ENCODE assay signal across 3 cellular contexts in genomic region chr7:44348851-44349781, GRCh38.
TF ChIP-seq lines count a peak whose summit lies in the region.

No MANE protein-coding gene starts in this region.

TF ChIP-seq in SK-N-SH, 30 proteins besides CTCF, POLR2A, EP300 and RAD21 (continued from another document):
- TF ChIP-seq CHD2 (IDR thresholded peaks at IDR 0.05; ENCODE audit: low read length, partially characterized antibody) (no peak), TEAD4 (IDR thresholded peaks at IDR 0.05; ENCODE audit: borderline replicate concordance, insufficient read depth) (no peak), RFX5 (IDR thresholded peaks at IDR 0.05; ENCODE audit: low read length) (peak; percentile 81)

TF ChIP-seq in SK-N-SH treated with all-trans-retinoic acid at 6 μM for 48 hours, 23 proteins besides CTCF, POLR2A, EP300 and RAD21 (continued from another document):
- TF ChIP-seq TOX (CRISPR knock-in tag; IDR thresholded peaks at IDR 0.05; ENCODE audit: borderline replicate concordance) (no peak), PPARA (CRISPR knock-in tag; IDR thresholded peaks at IDR 0.05; ENCODE audit: borderline replicate concordance) (no peak), RARB (CRISPR knock-in tag; IDR thresholded peaks at IDR 0.05) (no peak), ISL1 (CRISPR knock-in tag; IDR thresholded peaks at IDR 0.05) (no peak), ESRRG (CRISPR knock-in tag; IDR thresholded peaks at IDR 0.05) (no peak), TSHZ2 (CRISPR knock-in tag; IDR thresholded peaks at IDR 0.05) (no peak), ARNTL (CRISPR knock-in tag; IDR thresholded peaks at IDR 0.05; ENCODE audit: borderline replicate concordance, low read depth) (no peak), BACH2 (CRISPR knock-in tag; IDR thresholded peaks at IDR 0.05; ENCODE audit: borderline replicate concordance) (no peak), PATZ1 (CRISPR knock-in tag; IDR thresholded peaks at IDR 0.05; ENCODE audit: borderline replicate concordance) (no peak), CREB5 (CRISPR knock-in tag; IDR thresholded peaks at IDR 0.05; ENCODE audit: low read depth) (no peak), ZNF8 (CRISPR knock-in tag; IDR thresholded peaks at IDR 0.05) (no peak), OSR1 (CRISPR knock-in tag; IDR thresholded peaks at IDR 0.05) (no peak), ZNF70 (CRISPR knock-in tag; IDR thresholded peaks at IDR 0.05) (no peak), GLIS3 (CRISPR knock-in tag; IDR thresholded peaks at IDR 0.05) (no peak)

TF ChIP-seq in K562, 482 proteins besides CTCF, POLR2A, EP300 and RAD21 (continued from another document):
- no peak for TF ChIP-seq POLR3G (IDR thresholded peaks at IDR 0.05; ENCODE audit: extremely low read depth, insufficient read length, insufficient replicate concordance)
- TF ChIP-seq ZKSCAN1 (IDR thresholded peaks at IDR 0.05; ENCODE audit: low read depth, low read length): no peak
- no peak for TF ChIP-seq HEY1 (CRISPR knock-in tag; IDR thresholded peaks at IDR 0.05; ENCODE audit: borderline replicate concordance)
- no peak for TF ChIP-seq KLF16 (IDR thresholded peaks at IDR 0.05)
- TF ChIP-seq ZNF699 (CRISPR knock-in tag; IDR thresholded peaks at IDR 0.05; ENCODE audit: insufficient replicate concordance): no peak
- no peak for TF ChIP-seq GTF3C2 (IDR thresholded peaks at IDR 0.05; ENCODE audit: borderline replicate concordance, extremely low read depth, insufficient read length)
- TF ChIP-seq MEF2A (IDR thresholded peaks at IDR 0.05; ENCODE audit: control insufficient read depth, low read depth, low read length): no peak
- peak; percentile 61; the same call in 1 of the 2 replicates for TF ChIP-seq TFAP4 (CRISPR knock-in tag; IDR thresholded peaks at IDR 0.05; ENCODE audit: borderline replicate concordance)
- no peak for TF ChIP-seq TBL1XR1 (IDR thresholded peaks at IDR 0.05; ENCODE audit: low read length in 2 of 2)
- no peak for TF ChIP-seq CHCHD3 (CRISPR knock-in tag; IDR thresholded peaks at IDR 0.05)
- TF ChIP-seq CTCFL (IDR thresholded peaks at IDR 0.05; ENCODE audit: borderline replicate concordance, insufficient read depth, low read depth, low read length, poor library complexity, severe bottlenecking): peak; percentile 44
- no peak for TF ChIP-seq NCOA6 (IDR thresholded peaks at IDR 0.05)
- TF ChIP-seq MAX (CRISPR knock-in tag; IDR thresholded peaks at IDR 0.05): no peak
- no peak for TF ChIP-seq NR2C1 (IDR thresholded peaks at IDR 0.05)
- no peak for TF ChIP-seq NR2C1 (tag; IDR thresholded peaks at IDR 0.05)
- peak; percentile 39; the same call in 1 of the 2 replicates for TF ChIP-seq MAFG (tag; conservative IDR thresholded peaks at IDR 0.05)
- peak; percentile 54 for TF ChIP-seq ZNF316 (IDR thresholded peaks at IDR 0.05)
- peak; percentile 47 for TF ChIP-seq C11orf30 (IDR thresholded peaks at IDR 0.05; ENCODE audit: low read depth)
- TF ChIP-seq RFX5 (IDR thresholded peaks at IDR 0.05; ENCODE audit: low read depth, low read length): peak; percentile 86
- TF ChIP-seq RBFOX2 (IDR thresholded peaks at IDR 0.05; ENCODE audit: low read depth, low read length): no peak
- no peak for TF ChIP-seq SMARCA5 (IDR thresholded peaks at IDR 0.05)
- no peak for TF ChIP-seq PML (IDR thresholded peaks at IDR 0.05; ENCODE audit: low read length)
